8 cellular contexts compared by ENCODE assay signal in genomic region chr19:4911786-4912672, GRCh38. TPM values are rescaled to one million over a fixed set of nuclear protein-coding genes. Genes with fewer than 3 reads are reported as not detected.
DNase-seq lines count a peak whose midpoint lies in the region; ATAC-seq, FAIRE-seq and TF ChIP-seq lines count a peak whose summit lies in the region.

No MANE protein-coding gene starts in this region.

- TF ChIP-seq CTCF in 22Rv1 (IDR thresholded peaks at IDR 0.05) = peak; percentile 24; the same call in 1 of the 2 replicates
- TF ChIP-seq CTCF in mucosa of descending colon (IDR thresholded peaks at IDR 0.05) = peak; percentile 11

- H3K4me1 ChIP-seq in mucosa of descending colon (ENCODE audit: low read depth) = peaks cover 23% of the 10 kb centered on the region

- no peak overlapping the region; the same call in 1 of the 2 replicates for H3K27ac ChIP-seq in 22Rv1

- H3K36me3 ChIP-seq in mucosa of descending colon (ENCODE audit: low read depth) = no peaks in the 10 kb centered on the region

- intact Hi-C loops in mucosa of descending colon (cut with DNase I, micrococcal nuclease) = loop anchor here (5.0 kb wide), 2 partner anchors 40 to 100 kb away; no protein-coding TSS in a partner anchor

- peak; percentile 23 for ATAC-seq in mucosa of descending colon

- H3K9me3 ChIP-seq in mucosa of descending colon = no peaks in the 10 kb centered on the region

- DNase-seq in GM12892 (ENCODE audit: insufficient read length) (no peak), NCI-H82 (lab: John Stamatoyannopoulos, UW) (peak; percentile 75), epidermal melanocyte (ENCODE audit: insufficient read length, low spot score) (peak; percentile 93), mucosa of descending colon (peak; percentile 58 to 77 (median 59)), OCI-M2 (lab: John Stamatoyannopoulos, UW; ENCODE audit: unreplicated experiment) (no peak)
- peak; percentile 88 for DNase-seq in activated CD8-positive, alpha-beta memory T cell treated with anti-CD3 and anti-CD28 coated beads, Interleukin-2, amount 50 U/mL, for 48 hours
- DNase-seq in stimulated activated CD8-positive, alpha-beta memory T cell treated with anti-CD3 and anti-CD28 coated beads, Interleukin-4, amount 100 ng/mL, for 4 hours (ENCODE audit: low read depth in 2 of 2, low spot score in 1 of 2) = peak; percentile 36 to 43

- no peak overlapping the region for H3K4me3 ChIP-seq in mucosa of descending colon

- TF ChIP-seq POLR2A in GM12892 (IDR thresholded peaks at IDR 0.05; ENCODE audit: low read depth, low read length) = no peak

- FAIRE-seq in GM12892 (lab: Jason Lieb, UNC) = peak; percentile 94

RNA-seq across cellular contexts. Expression of gene UHRF1, which starts 2.7 kb away (rescaled TPM):
- polyA plus RNA-seq in GM12892 (2012; ENCODE audit: missing spikeins) = 21.6 TPM
- 10 to 100 TPM in 1 of 3 donors, 1 to 10 TPM in 2; 3.2 to 13.4 (median 4.2) TPM for total RNA-seq in mucosa of descending colon

RNA-seq across cellular contexts. Expression of gene ARRDC5, which starts 9.3 kb away (rescaled TPM):
- not detected for polyA plus RNA-seq in GM12892 (2012; ENCODE audit: missing spikeins)
- under 1 TPM in 2 of 3 donors, not detected in 1; 0.22 to 0.70 TPM for total RNA-seq in mucosa of descending colon

RNA-seq across cellular contexts. Expression of gene PLIN3, which starts 44.6 kb away (rescaled TPM):
- 32.8 TPM for polyA plus RNA-seq in GM12892 (2012; ENCODE audit: missing spikeins)
- 100 to 1,000 TPM in 2 of 3 donors, 10 to 100 TPM in 1; 77.3 to 125 (median 108) TPM for total RNA-seq in mucosa of descending colon

RNA-seq across cellular contexts. Expression of gene KDM4B, which starts 56.9 kb away (rescaled TPM):
- 19.4 TPM for polyA plus RNA-seq in GM12892 (2012; ENCODE audit: missing spikeins)
- total RNA-seq in mucosa of descending colon = 10 to 100 TPM; 42.7 to 53.8 (median 50.0) TPM

Comparison
In these comparisons a context has a peak if more than half of its experiments do, and no peak if none do; other contexts are left out.
1. DNase-seq: peak in NCI-H82 (single experiment), activated CD8-positive, alpha-beta memory T cell treated with anti-CD3 and anti-CD28 coated beads, Interleukin-2, amount 50 U/mL, for 48 hours (single experiment), epidermal melanocyte (single experiment), mucosa of descending colon (3 of 3) and stimulated activated CD8-positive, alpha-beta memory T cell treated with anti-CD3 and anti-CD28 coated beads, Interleukin-4, amount 100 ng/mL, for 4 hours (2 of 2); none in GM12892 (single experiment) and OCI-M2 (single experiment).